In the genomic region with DNA sequence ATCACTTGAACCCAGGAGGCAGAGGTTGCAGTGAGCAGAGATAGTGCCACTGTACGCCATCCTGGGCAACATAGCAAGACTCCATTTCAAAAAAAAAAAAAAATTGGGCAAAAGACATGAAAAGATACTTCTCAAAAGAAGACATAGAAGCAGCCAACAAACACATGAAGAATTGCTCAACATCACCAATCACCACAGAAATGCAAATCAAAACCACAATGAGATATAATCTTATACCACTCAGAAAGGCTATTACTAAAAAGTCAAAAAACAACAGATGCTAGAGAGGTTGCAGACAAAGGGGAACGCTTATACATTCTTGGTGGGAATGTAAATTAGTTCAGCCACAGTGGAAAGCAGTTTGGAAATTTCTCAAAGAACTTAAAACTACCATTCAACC, we compare ENCODE assay signal across 1 cellular context.
TF ChIP-seq lines count a peak whose summit lies in the region.

No MANE protein-coding gene starts in this region.

TF ChIP-seq in GM12878, 131 proteins besides CTCF, POLR2A, EP300 and RAD21 (continued from another document):
- TF ChIP-seq SMAD1 (IDR thresholded peaks at IDR 0.05; ENCODE audit: low read depth, partially characterized antibody) = no peak
- TF ChIP-seq, protein P1, sequence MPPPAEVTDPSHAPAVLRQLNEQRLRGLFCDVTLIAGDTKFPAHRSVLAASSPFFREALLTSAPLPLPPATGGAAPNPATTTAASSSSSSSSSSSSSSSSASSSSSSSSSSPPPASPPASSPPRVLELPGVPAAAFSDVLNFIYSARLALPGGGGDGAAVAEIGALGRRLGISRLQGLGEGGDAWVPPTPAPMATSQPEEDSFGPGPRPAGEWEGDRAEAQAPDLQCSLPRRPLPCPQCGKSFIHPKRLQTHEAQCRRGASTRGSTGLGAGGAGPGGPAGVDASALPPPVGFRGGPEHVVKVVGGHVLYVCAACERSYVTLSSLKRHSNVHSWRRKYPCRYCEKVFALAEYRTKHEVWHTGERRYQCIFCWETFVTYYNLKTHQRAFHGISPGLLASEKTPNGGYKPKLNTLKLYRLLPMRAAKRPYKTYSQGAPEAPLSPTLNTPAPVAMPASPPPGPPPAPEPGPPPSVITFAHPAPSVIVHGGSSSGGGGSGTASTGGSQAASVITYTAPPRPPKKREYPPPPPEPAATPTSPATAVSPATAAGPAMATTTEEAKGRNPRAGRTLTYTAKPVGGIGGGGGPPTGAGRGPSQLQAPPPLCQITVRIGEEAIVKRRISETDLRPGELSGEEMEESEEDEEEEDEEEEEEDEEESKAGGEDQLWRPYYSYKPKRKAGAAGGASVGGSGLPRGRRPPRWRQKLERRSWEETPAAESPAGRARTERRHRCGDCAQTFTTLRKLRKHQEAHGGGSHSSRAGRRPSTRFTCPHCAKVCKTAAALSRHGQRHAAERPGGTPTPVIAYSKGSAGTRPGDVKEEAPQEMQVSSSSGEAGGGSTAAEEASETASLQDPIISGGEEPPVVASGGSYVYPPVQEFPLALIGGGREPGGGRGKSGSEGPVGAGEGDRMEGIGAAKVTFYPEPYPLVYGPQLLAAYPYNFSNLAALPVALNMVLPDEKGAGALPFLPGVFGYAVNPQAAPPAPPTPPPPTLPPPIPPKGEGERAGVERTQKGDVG (CRISPR knock-in tag; IDR thresholded peaks at IDR 0.05) = no peak
- no peak for TF ChIP-seq NR2F1 (conservative IDR thresholded peaks at IDR 0.05)
- TF ChIP-seq CREB1 (IDR thresholded peaks at IDR 0.05; ENCODE audit: low read depth) = no peak
- no peak for TF ChIP-seq MXI1 (IDR thresholded peaks at IDR 0.05; ENCODE audit: low read depth, low read length)
- TF ChIP-seq, protein P2, sequence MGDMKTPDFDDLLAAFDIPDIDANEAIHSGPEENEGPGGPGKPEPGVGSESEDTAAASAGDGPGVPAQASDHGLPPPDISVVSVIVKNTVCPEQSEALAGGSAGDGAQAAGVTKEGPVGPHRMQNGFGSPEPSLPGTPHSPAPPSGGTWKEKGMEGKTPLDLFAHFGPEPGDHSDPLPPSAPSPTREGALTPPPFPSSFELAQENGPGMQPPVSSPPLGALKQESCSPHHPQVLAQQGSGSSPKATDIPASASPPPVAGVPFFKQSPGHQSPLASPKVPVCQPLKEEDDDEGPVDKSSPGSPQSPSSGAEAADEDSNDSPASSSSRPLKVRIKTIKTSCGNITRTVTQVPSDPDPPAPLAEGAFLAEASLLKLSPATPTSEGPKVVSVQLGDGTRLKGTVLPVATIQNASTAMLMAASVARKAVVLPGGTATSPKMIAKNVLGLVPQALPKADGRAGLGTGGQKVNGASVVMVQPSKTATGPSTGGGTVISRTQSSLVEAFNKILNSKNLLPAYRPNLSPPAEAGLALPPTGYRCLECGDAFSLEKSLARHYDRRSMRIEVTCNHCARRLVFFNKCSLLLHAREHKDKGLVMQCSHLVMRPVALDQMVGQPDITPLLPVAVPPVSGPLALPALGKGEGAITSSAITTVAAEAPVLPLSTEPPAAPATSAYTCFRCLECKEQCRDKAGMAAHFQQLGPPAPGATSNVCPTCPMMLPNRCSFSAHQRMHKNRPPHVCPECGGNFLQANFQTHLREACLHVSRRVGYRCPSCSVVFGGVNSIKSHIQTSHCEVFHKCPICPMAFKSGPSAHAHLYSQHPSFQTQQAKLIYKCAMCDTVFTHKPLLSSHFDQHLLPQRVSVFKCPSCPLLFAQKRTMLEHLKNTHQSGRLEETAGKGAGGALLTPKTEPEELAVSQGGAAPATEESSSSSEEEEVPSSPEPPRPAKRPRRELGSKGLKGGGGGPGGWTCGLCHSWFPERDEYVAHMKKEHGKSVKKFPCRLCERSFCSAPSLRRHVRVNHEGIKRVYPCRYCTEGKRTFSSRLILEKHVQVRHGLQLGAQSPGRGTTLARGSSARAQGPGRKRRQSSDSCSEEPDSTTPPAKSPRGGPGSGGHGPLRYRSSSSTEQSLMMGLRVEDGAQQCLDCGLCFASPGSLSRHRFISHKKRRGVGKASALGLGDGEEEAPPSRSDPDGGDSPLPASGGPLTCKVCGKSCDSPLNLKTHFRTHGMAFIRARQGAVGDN (IDR thresholded peaks at IDR 0.05) = no peak
- no peak for TF ChIP-seq IKZF1 (conservative IDR thresholded peaks at IDR 0.05)
- no peak for TF ChIP-seq TARDBP (IDR thresholded peaks at IDR 0.05; ENCODE audit: borderline replicate concordance)
- TF ChIP-seq PAX5 (IDR thresholded peaks at IDR 0.05; ENCODE audit: borderline replicate concordance, low read depth, low read length) = no peak
TF ChIP-seq in GM12878: peak in this region for 0.
